8 cellular contexts compared by ENCODE assay signal in the genomic region with DNA sequence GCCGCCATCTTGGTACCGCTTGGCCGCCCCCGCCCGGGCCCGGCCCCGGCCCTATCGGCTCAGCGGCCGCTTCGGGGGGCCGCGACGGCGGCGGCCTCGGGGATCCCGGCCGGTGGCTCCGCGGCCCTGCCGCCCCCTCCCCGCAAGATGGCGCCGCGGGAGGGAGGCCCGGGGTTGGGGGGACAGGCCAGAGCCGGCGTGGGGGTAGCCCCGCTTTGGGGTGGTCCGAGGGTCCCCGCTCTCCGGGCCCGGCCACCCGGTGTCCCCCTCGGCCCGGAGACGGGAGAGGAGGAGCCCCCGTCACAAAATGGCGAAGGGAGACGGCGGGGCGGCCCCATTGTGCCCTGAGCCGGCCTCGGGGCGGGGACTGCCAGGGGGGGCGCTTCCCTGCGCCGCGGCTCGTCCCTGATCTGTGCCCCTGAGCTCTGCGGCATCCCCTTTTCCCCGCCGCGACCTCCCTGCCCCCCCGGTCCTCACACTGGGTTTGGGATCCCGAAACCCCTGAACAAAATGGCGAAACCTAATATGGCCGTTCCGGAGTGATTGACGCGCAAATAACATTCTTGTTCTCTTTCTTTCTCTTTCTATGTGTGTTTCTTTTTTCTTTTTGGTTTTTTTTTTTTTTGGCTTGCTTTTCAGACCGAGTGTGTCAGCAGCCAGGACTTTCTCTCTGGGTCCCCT. TPM values are rescaled to one million over a fixed set of nuclear protein-coding genes. Genes with fewer than 3 reads are reported as not detected.
DNase-seq lines count a peak whose midpoint lies in the region; ATAC-seq and TF ChIP-seq lines count a peak whose summit lies in the region.

No MANE protein-coding gene starts in this region.

- peak overlapping the region; percentile 98 for H3K27ac ChIP-seq in muscle layer of colon (ENCODE audit: low read depth, low read length)
- H3K27ac ChIP-seq in temporal lobe (ENCODE audit: low read depth, low read length), result peak overlapping the region; percentile 86

- BruUV-seq in Calu3 (replicated peaks; lab: Mats Ljungman, UMichigan), result no TSS peak

- H3K9me3 ChIP-seq in MG63 (no peaks in the 10 kb centered on the region), endocrine pancreas (ENCODE audit: control insufficient read depth, low read length) (no peaks in the 10 kb centered on the region), muscle layer of colon (ENCODE audit: low read length) (no peaks in the 10 kb centered on the region)

- peaks cover 39% of the 10 kb centered on the region for H3K4me1 Mint-ChIP-seq in Calu3 (ENCODE audit: low read depth, unreplicated experiment)
- peaks cover 31% of the 10 kb centered on the region for H3K4me1 Mint-ChIP-seq in activated CD8-positive, alpha-beta T cell treated with anti-CD3 and anti-CD28 coated beads, Interleukin-2, amount 10 ng/mL, durations not matched to agents 7 days and 5 days (ENCODE audit: low read depth)

- intact Hi-C loops in Calu3 (cut with micrococcal nuclease; ENCODE audit: unreplicated experiment), result loop anchor here (10.0 kb wide), 1 partner anchor 128 kb away; a partner anchor contains a TSS

- peak; percentile 47 for DNase-seq in Calu3
- peak; percentile 44 for DNase-seq in MG63
- peak; percentile 60 for DNase-seq in activated CD8-positive, alpha-beta T cell treated with anti-CD3 and anti-CD28 coated beads, Interleukin-2, amount 10 ng/mL, durations not matched to agents 7 days and 5 days
- DNase-seq in A172 (ENCODE audit: low spot score), result no peak

- peak overlapping the region; percentile 91 for H3K9ac ChIP-seq in endocrine pancreas (ENCODE audit: control insufficient read depth, insufficient read depth, low read length)
- peak overlapping the region; percentile 80 for H3K9ac ChIP-seq in muscle layer of colon (ENCODE audit: low read length)

- no peaks in the 10 kb centered on the region for H3K9me3 Mint-ChIP-seq in Calu3 (ENCODE audit: low read depth, unreplicated experiment)
- H3K9me3 Mint-ChIP-seq in activated CD8-positive, alpha-beta T cell treated with anti-CD3 and anti-CD28 coated beads, Interleukin-2, amount 10 ng/mL, durations not matched to agents 7 days and 5 days (ENCODE audit: insufficient read depth), result no peaks in the 10 kb centered on the region

- H3K27me3 ChIP-seq in MG63, result no peaks in the 10 kb centered on the region
- H3K27me3 ChIP-seq in endocrine pancreas (ENCODE audit: control insufficient read depth, insufficient read depth, low read length), result no peaks in the 10 kb centered on the region
- H3K27me3 ChIP-seq in muscle layer of colon (ENCODE audit: control insufficient read depth in 1 of 2, insufficient read depth in 2 of 2, low read length in 2 of 2), result no peaks in the 10 kb centered on the region

- peak overlapping the region; percentile 80 for H3K4me3 Mint-ChIP-seq in Calu3 (ENCODE audit: low read depth, unreplicated experiment)
- H3K4me3 Mint-ChIP-seq in activated CD8-positive, alpha-beta T cell treated with anti-CD3 and anti-CD28 coated beads, Interleukin-2, amount 10 ng/mL, durations not matched to agents 7 days and 5 days, result peak overlapping the region; percentile 100

- peak overlapping the region; percentile 93 for H3K27ac Mint-ChIP-seq in Calu3 (ENCODE audit: unreplicated experiment)
- H3K27ac Mint-ChIP-seq in activated CD8-positive, alpha-beta T cell treated with anti-CD3 and anti-CD28 coated beads, Interleukin-2, amount 10 ng/mL, durations not matched to agents 7 days and 5 days, result peak overlapping the region; percentile 99

- peak; percentile 2 for ATAC-seq in GM21447 (IDR thresholded peaks at IDR 0.05; ENCODE audit: unreplicated experiment)
- peak; percentile 13 for ATAC-seq in activated CD8-positive, alpha-beta T cell treated with anti-CD3 and anti-CD28 coated beads, Interleukin-2, amount 10 ng/mL, durations not matched to agents 7 days and 5 days

- no peaks in the 10 kb centered on the region for H3K27me3 Mint-ChIP-seq in Calu3 (ENCODE audit: unreplicated experiment)
- no peaks in the 10 kb centered on the region for H3K27me3 Mint-ChIP-seq in activated CD8-positive, alpha-beta T cell treated with anti-CD3 and anti-CD28 coated beads, Interleukin-2, amount 10 ng/mL, durations not matched to agents 7 days and 5 days (ENCODE audit: low read depth)

- POLR2A ChIA-PET in activated CD8-positive, alpha-beta T cell treated with anti-CD3 and anti-CD28 coated beads, Interleukin-2, amount 10 ng/mL, durations not matched to agents 7 days and 5 days (lab: Charles Lee), result interaction anchor here (0.6 to 3.3 kb wide), 13 partner anchors 9 to 1154 kb away, joined by 3 to 68 read pairs (median 8); a partner anchor contains a TSS

- no peak for TF ChIP-seq CTCF in Calu3 (IDR thresholded peaks at IDR 0.05; ENCODE audit: unreplicated experiment)

- H3K36me3 Mint-ChIP-seq in Calu3 (ENCODE audit: insufficient read depth, unreplicated experiment), result peaks cover 74% of the 10 kb centered on the region
- H3K36me3 Mint-ChIP-seq in activated CD8-positive, alpha-beta T cell treated with anti-CD3 and anti-CD28 coated beads, Interleukin-2, amount 10 ng/mL, durations not matched to agents 7 days and 5 days (ENCODE audit: low read depth), result peaks cover 40% of the 10 kb centered on the region

- H3K4me1 ChIP-seq in endocrine pancreas (ENCODE audit: control insufficient read depth, insufficient read depth, low read length) (peaks cover 26% of the 10 kb centered on the region), muscle layer of colon (ENCODE audit: insufficient read depth, low read length) (peaks cover 32% of the 10 kb centered on the region)

- CTCF ChIA-PET in Calu3 (lab: Charles Lee), result interaction anchor here (1.5 to 1.9 kb wide), 2 partner anchors 14 to 20 kb away, joined by 4 to 7 read pairs; no protein-coding TSS in a partner anchor
- CTCF ChIA-PET in activated CD8-positive, alpha-beta T cell treated with anti-CD3 and anti-CD28 coated beads, Interleukin-2, amount 10 ng/mL, durations not matched to agents 7 days and 5 days (lab: Charles Lee), result interaction anchor here (0.6 to 2.4 kb wide), 7 partner anchors 10 to 213 kb away, joined by 3 to 17 read pairs (median 4); no protein-coding TSS in a partner anchor

- H3K4me3 ChIP-seq in MG63 (peak overlapping the region; percentile 84), endocrine pancreas (ENCODE audit: control insufficient read depth, insufficient read depth, low read length) (peak overlapping the region; percentile 96), muscle layer of colon (ENCODE audit: low read depth in 1 of 2, low read length in 2 of 2) (peak overlapping the region; percentile 91 to 96)

- peaks cover 49% of the 10 kb centered on the region for H3K36me3 ChIP-seq in MG63
- H3K36me3 ChIP-seq in endocrine pancreas (ENCODE audit: control insufficient read depth, insufficient read depth, low read length), result peaks cover 5% of the 10 kb centered on the region
- H3K36me3 ChIP-seq in muscle layer of colon (ENCODE audit: insufficient read depth, low read length), result no peaks in the 10 kb centered on the region

RNA-seq across cellular contexts. Expression of a gene that starts 1.0 kb away (rescaled TPM):
- total RNA-seq in Calu3 (2022) (57.1 and 59.6 TPM in 2 replicates), temporal lobe (91.7 TPM)
- total RNA-seq in MG63 (2014; rRNA removed; shearing (Covaris generic); ENCODE audit: low replicate concordance), result 41.4 and 44.3 TPM in 2 replicates
- total RNA-seq in activated CD8-positive, alpha-beta T cell treated with anti-CD3 and anti-CD28 coated beads, Interleukin-2, amount 10 ng/mL, durations not matched to agents 7 days and 5 days, result 10 to 100 TPM; 55.8 to 60.4 TPM
- 66.3 and 79.6 TPM in 2 replicates for total RNA-seq in A172 (2014; rRNA removed; shearing (Covaris generic))
